ENCODE assay signal across 17 cellular contexts in the genomic region with DNA sequence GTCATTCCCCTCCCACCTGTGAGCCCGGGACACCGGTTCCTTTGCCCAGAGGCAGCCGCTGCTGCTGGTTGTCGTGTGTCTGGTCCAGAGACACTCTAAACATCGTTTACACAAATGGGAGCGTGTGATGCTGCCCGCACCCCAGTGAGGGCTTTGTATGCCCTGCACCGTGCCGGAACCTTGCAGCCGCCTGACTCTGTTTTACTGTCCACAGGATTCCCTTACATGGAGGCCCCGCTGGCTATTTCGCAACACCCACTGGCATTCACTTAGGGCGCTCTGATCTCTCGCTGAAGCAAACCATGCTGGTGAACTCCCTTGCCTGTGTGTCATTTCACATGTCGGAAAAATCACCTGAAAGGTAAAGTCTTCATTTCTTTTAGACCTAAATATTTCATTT.
DNase-seq lines count a peak whose midpoint lies in the region; ATAC-seq, FAIRE-seq and TF ChIP-seq lines count a peak whose summit lies in the region.
"Had no signal": no experiment of that assay in that cellular context is flagged by ENCODE, and none has a peak within 500 bp of the region (broad histone marks: within the 10 kb centered on the region; RNA-seq: fewer than 3 reads in every experiment).

No MANE protein-coding gene starts in this region.

- H3K36me3 ChIP-seq in endodermal cell (ENCODE audit: control insufficient read depth, insufficient read depth, low read length): no peaks in the 10 kb centered on the region
- no peaks in the 10 kb centered on the region for H3K36me3 ChIP-seq in neuronal stem cell (replicated peaks in 1 of 2; ENCODE audit: control insufficient read depth in 2 of 2, insufficient read depth in 2 of 2, low read length in 2 of 2)
- no peaks in the 10 kb centered on the region for H3K36me3 ChIP-seq in testis (ENCODE audit: low read depth, missing control alignments)
- H3K36me3 ChIP-seq: spleen had no signal

- DNase-seq in A549 (ENCODE audit: low read depth in 1 of 2, low spot score in 1 of 2) (no peak), endodermal cell (no peak), neuronal stem cell (ENCODE audit: low spot score) (no peak), testis (no peak), NCI-H146 (lab: John Stamatoyannopoulos, UW) (no peak), AML-193 (lab: John Stamatoyannopoulos, UW) (no peak)
- DNase-seq: ACHN; activated CD8-positive, alpha-beta memory T cell treated with anti-CD3 and anti-CD28 coated beads, Interleukin-2, amount 50 U/mL, for 4 hours; activated naive CD4-positive, alpha-beta T cell treated with anti-CD3 and anti-CD28 coated beads, Interleukin-2, amount 50 U/mL, for 16 hours; NCI-H1092 treated with DMSO at 0.1 percent for 48 hours; spleen had no signal

- H3K36me3 Mint-ChIP-seq in endodermal cell (ENCODE audit: low read depth): no peaks in the 10 kb centered on the region
- H3K36me3 Mint-ChIP-seq: natural killer cell treated with Interleukin-12 subunit alpha and Interleukin-12 subunit beta and Interleukin-15 and Interleukin-18, amount 100 ng/mL, for 72 hours had no signal

- H4K8ac ChIP-seq in neuronal stem cell (ENCODE audit: low read depth, low read length): no peak overlapping the region

- H3K4me3 Mint-ChIP-seq in endodermal cell: no peak overlapping the region
- H3K4me3 Mint-ChIP-seq: natural killer cell treated with Interleukin-12 subunit alpha and Interleukin-12 subunit beta and Interleukin-15 and Interleukin-18, amount 100 ng/mL, for 72 hours had no signal

- H3K4me3 ChIP-seq in A549 (no peak overlapping the region), endodermal cell (ENCODE audit: low read length) (no peak overlapping the region), neuronal stem cell (ENCODE audit: low read length in 2 of 2) (no peak overlapping the region), testis (no peak overlapping the region)
- H3K4me3 ChIP-seq: spleen had no signal

- no peak overlapping the region for H3K23ac ChIP-seq in neuronal stem cell (ENCODE audit: low read depth, low read length, poor library complexity)

- H3K4me1 ChIP-seq in A549: peaks cover 2% of the 10 kb centered on the region
- H3K4me1 ChIP-seq in endodermal cell (ENCODE audit: control insufficient read depth, insufficient read depth, low read length): no peaks in the 10 kb centered on the region
- peaks cover 0 to 3% of the 10 kb centered on the region in 2 donors for H3K4me1 ChIP-seq in neuronal stem cell (ENCODE audit: control insufficient read depth in 2 of 2, insufficient read depth in 1 of 2, low read depth in 1 of 2, low read length in 2 of 2)
- H3K4me1 ChIP-seq in testis: no peaks in the 10 kb centered on the region

- intact Hi-C loops in testis (cut with DNase I; ENCODE audit: low total_unique reads): no loop called here

- H3K9me3 ChIP-seq in A549: no peaks in the 10 kb centered on the region
- no peaks in the 10 kb centered on the region for H3K9me3 ChIP-seq in endodermal cell (ENCODE audit: control insufficient read depth, low read length)
- no peaks in the 10 kb centered on the region for H3K9me3 ChIP-seq in neuronal stem cell (replicated peaks in 1 of 2; ENCODE audit: control insufficient read depth in 2 of 2, insufficient read depth in 1 of 2, low read depth in 1 of 2, low read length in 2 of 2)
- no peaks in the 10 kb centered on the region for H3K9me3 ChIP-seq in testis
- H3K9me3 ChIP-seq: spleen had no signal

- H2BK12ac ChIP-seq in neuronal stem cell (ENCODE audit: low read length): no peak overlapping the region

- H3K14ac ChIP-seq in neuronal stem cell (ENCODE audit: low read length): no peak overlapping the region

- TF ChIP-seq RAD21 in A549 (conservative IDR thresholded peaks at IDR 0.05 in 1 of 2, IDR thresholded peaks at IDR 0.05 in 1 of 2): no peak
- TF ChIP-seq RAD21 in Ishikawa (IDR thresholded peaks at IDR 0.05; ENCODE audit: low read depth): no peak

- H3K18ac ChIP-seq in neuronal stem cell (ENCODE audit: low read length): peak overlapping the region; percentile 29

- H2BK5ac ChIP-seq in neuronal stem cell (ENCODE audit: low read length): no peak overlapping the region

- peak overlapping the region; percentile 76 for H2BK15ac ChIP-seq in neuronal stem cell (ENCODE audit: low read length)

- H3K27ac Mint-ChIP-seq in endodermal cell: peak overlapping the region; percentile 35
- H3K27ac Mint-ChIP-seq: natural killer cell treated with Interleukin-12 subunit alpha and Interleukin-12 subunit beta and Interleukin-15 and Interleukin-18, amount 100 ng/mL, for 72 hours had no signal

- TF ChIP-seq CTCF in A549 (IDR thresholded peaks at IDR 0.05): no peak
- no peak for TF ChIP-seq CTCF in endodermal cell (conservative IDR thresholded peaks at IDR 0.05)
- TF ChIP-seq CTCF in testis (IDR thresholded peaks at IDR 0.05): no peak

- H3K9ac ChIP-seq in endodermal cell (ENCODE audit: extremely low read depth, low read length, poor library complexity, severe bottlenecking): no peak overlapping the region
- peak overlapping the region; percentile 3 for H3K9ac ChIP-seq in neuronal stem cell (ENCODE audit: low read depth, low read length, poor library complexity)

- peaks cover 29% of the 10 kb centered on the region for H3K27me3 Mint-ChIP-seq in endodermal cell (ENCODE audit: insufficient read depth)

- CTCF ChIA-PET in A549 (lab: Yijun Ruan, JAX): interaction anchor here (1.2 kb wide), 1 partner anchor 41 kb away, joined by 3 read pairs; no protein-coding TSS in a partner anchor

- no peak overlapping the region for H3K4ac ChIP-seq in neuronal stem cell (ENCODE audit: low read length)

- no peak overlapping the region for H3K27ac ChIP-seq in A549
- no peak overlapping the region for H3K27ac ChIP-seq in endodermal cell (ENCODE audit: low read depth, low read length)
- no peak overlapping the region for H3K27ac ChIP-seq in neuronal stem cell (replicated peaks; ENCODE audit: low read length)
- no peak overlapping the region for H3K27ac ChIP-seq in testis
- H3K27ac ChIP-seq: spleen had no signal

- TF ChIP-seq POLR2A in A549 (IDR thresholded peaks at IDR 0.05; ENCODE audit: low read length) (no peak), testis (IDR thresholded peaks at IDR 0.05) (no peak)

- POLR2A ChIA-PET in A549 (lab: Yijun Ruan, JAX): no interaction called here

- ATAC-seq in A549 (no peak), GM18867 (IDR thresholded peaks at IDR 0.05; ENCODE audit: unreplicated experiment) (no peak)
- ATAC-seq: activated CD4-positive, CD25-positive, alpha-beta regulatory T cell treated with anti-CD3 and anti-CD28 coated beads, Interleukin-2, amount 50 U/mL, for 24 hours; left colon; natural killer cell treated with Interleukin-12 subunit alpha and Interleukin-12 subunit beta and Interleukin-15 and Interleukin-18, amount 100 ng/mL, for 72 hours had no signal

- H2AFZ ChIP-seq in neuronal stem cell (ENCODE audit: low read length): no peak overlapping the region

- no peaks in the 10 kb centered on the region for H3K79me1 ChIP-seq in neuronal stem cell (ENCODE audit: low read depth, low read length)

- H3K9me3 Mint-ChIP-seq in endodermal cell: no peaks in the 10 kb centered on the region
- H3K9me3 Mint-ChIP-seq: natural killer cell treated with Interleukin-12 subunit alpha and Interleukin-12 subunit beta and Interleukin-15 and Interleukin-18, amount 100 ng/mL, for 72 hours had no signal

- no peak for FAIRE-seq in A549 (lab: Jason Lieb, UNC)
- FAIRE-seq: endometrium had no signal

- WGBS in A549 (ENCODE audit: missing lambda C conversion rate): 84% methylated on average over 15 of the region's 15 CpGs
- WGBS in endodermal cell (ENCODE audit: insufficient coverage in 1 of 2, insufficient read length in 1 of 2), 2 experiments: 85 to 86% methylated on average over 9 to 15 of the region's 15 CpGs
- WGBS in neuronal stem cell (ENCODE audit: extremely low coverage in 2 of 2, insufficient read length in 2 of 2, insufficient replicate concordance in 1 of 2), 2 donors: no CpG with 5 or more reads among the region's 15 CpGs
- WGBS in testis, 2 donors: 80 to 87% methylated on average over 15 of the region's 15 CpGs

- no peak overlapping the region for H2AK5ac ChIP-seq in neuronal stem cell (ENCODE audit: low read depth, low read length)

- TF ChIP-seq EP300 in A549 (IDR thresholded peaks at IDR 0.05) (no peak), Ishikawa (IDR thresholded peaks at IDR 0.05; ENCODE audit: borderline replicate concordance) (no peak)

- peaks cover 6% of the 10 kb centered on the region for H3K4me1 Mint-ChIP-seq in endodermal cell

- H4K91ac ChIP-seq in neuronal stem cell (ENCODE audit: low read depth, low read length, poor library complexity): no peak overlapping the region

- no peak overlapping the region for H2BK120ac ChIP-seq in neuronal stem cell (ENCODE audit: low read depth, low read length)

- H3K27me3 ChIP-seq in endodermal cell (ENCODE audit: control insufficient read depth, insufficient read depth, low read length, poor library complexity, severe bottlenecking) (peaks cover 15% of the 10 kb centered on the region), neuronal stem cell (ENCODE audit: control insufficient read depth in 3 of 3, insufficient read depth in 3 of 3, low read depth in 1 of 3, low read length in 3 of 3) (peaks cover 0 to 42% (median 14%) of the 10 kb centered on the region in 3 experiments), testis (no peaks in the 10 kb centered on the region)

- no peak overlapping the region for H3K4me2 ChIP-seq in A549
- H3K4me2 ChIP-seq in neuronal stem cell (ENCODE audit: insufficient read depth, low read length, poor library complexity, severe bottlenecking): no peak overlapping the region

TF ChIP-seq in A549, 52 proteins besides CTCF, POLR2A, EP300 and RAD21:
- no peak for TF ChIP-seq POLR2AphosphoS2 (conservative IDR thresholded peaks at IDR 0.05; ENCODE audit: low read length)
- peak; percentile 19 to 74; a peak in 3 of 4 replicates for TF ChIP-seq CEBPB (IDR thresholded peaks at IDR 0.05)
- no peak for TF ChIP-seq KDM1A (IDR thresholded peaks at IDR 0.05; ENCODE audit: low read depth)

TF ChIP-seq in Ishikawa, 13 proteins besides CTCF, POLR2A, EP300 and RAD21:
- TF ChIP-seq CREB1 (IDR thresholded peaks at IDR 0.05; ENCODE audit: low read depth): no peak
- TF ChIP-seq CEBPB (IDR thresholded peaks at IDR 0.05): peak; percentile 65; the same call in 1 of the 2 replicates
